In the genomic region with DNA sequence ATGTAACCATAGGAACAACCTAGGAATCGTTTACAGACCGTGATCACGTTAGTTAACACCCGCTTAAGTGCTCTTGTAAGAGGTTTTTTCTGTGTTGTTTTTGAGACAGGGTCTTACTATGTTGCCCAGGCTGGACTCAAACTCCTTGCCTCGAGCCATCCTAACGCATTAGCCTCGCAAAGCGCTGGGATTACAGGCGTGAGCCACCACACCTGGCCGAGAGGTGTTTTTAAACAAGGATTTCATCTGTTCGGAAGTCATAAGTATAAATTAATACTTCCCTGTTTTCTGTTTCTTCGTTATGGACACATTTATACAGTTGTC, we compare ENCODE assay signal across 8 cellular contexts. TPM values are rescaled to one million over a fixed set of nuclear protein-coding genes. Genes with fewer than 3 reads are reported as not detected.
DNase-seq lines count a peak whose midpoint lies in the region; ATAC-seq and TF ChIP-seq lines count a peak whose summit lies in the region.

No MANE protein-coding gene starts in this region.

- H3K4me3 Mint-ChIP-seq in nephron: peak overlapping the region; percentile 94 to 95 (median 95)

- H3K9me3 Mint-ChIP-seq in nephron: no peaks in the 10 kb centered on the region

- ATAC-seq in GM19467 (IDR thresholded peaks at IDR 0.05; ENCODE audit: unreplicated experiment) (no peak), GM18867 (IDR thresholded peaks at IDR 0.05; ENCODE audit: unreplicated experiment) (no peak), GM21786 (IDR thresholded peaks at IDR 0.05; ENCODE audit: unreplicated experiment) (no peak)

- H3K27ac ChIP-seq in BLaER1 (no peak overlapping the region), KOPT-K1 (ENCODE audit: low read depth, low read length, poor library complexity, severe bottlenecking) (peak overlapping the region; percentile 58), colonic mucosa (peak overlapping the region; percentile 72)

- peak overlapping the region; percentile 73 for H3K4me3 ChIP-seq in BLaER1
- H3K4me3 ChIP-seq in colonic mucosa: peak overlapping the region; percentile 97

- H3K36me3 ChIP-seq in BLaER1 (peaks cover 15% of the 10 kb centered on the region), KOPT-K1 (ENCODE audit: insufficient read depth, low read length) (peaks cover 18% of the 10 kb centered on the region), colonic mucosa (no peaks in the 10 kb centered on the region)

- peaks cover 18% of the 10 kb centered on the region; the same call in 1 of the 2 replicates for H3K4me1 ChIP-seq in BLaER1
- H3K4me1 ChIP-seq in colonic mucosa: no peaks in the 10 kb centered on the region

- peaks cover 28% of the 10 kb centered on the region for H4K20me1 ChIP-seq in BLaER1

- H3K27ac Mint-ChIP-seq in nephron: peak overlapping the region; percentile 60 to 96 (median 86)

- H3K9ac ChIP-seq in BLaER1: peak overlapping the region; percentile 76
- H3K9ac ChIP-seq in colonic mucosa (ENCODE audit: low read depth in 2 of 2, low read length in 2 of 2): peak overlapping the region; percentile 91 to 95

- TF ChIP-seq CTCF in colonic mucosa (IDR thresholded peaks at IDR 0.05) (no peak), nephron (IDR thresholded peaks at IDR 0.05; ENCODE audit: unreplicated experiment in 3 of 3) (no peak)

- intact Hi-C loops in colonic mucosa (cut with DNase I): no loop called here

- DNase-seq in colonic mucosa (no peak), NCI-H2107 treated with DMSO at 0.1 percent for 48 hours (lab: John Stamatoyannopoulos, UW; ENCODE audit: unreplicated experiment) (no peak)

- H3K4me2 ChIP-seq in BLaER1: peak overlapping the region; percentile 76

- H3K27me3 Mint-ChIP-seq in nephron (ENCODE audit: low read depth): peaks cover 20% of the 10 kb centered on the region

- peaks cover 20% of the 10 kb centered on the region for H3K36me3 Mint-ChIP-seq in nephron (ENCODE audit: low read depth)

- H3K4me1 Mint-ChIP-seq in nephron: peaks cover 24% of the 10 kb centered on the region

- H3K27me3 ChIP-seq in BLaER1: peaks cover 53% of the 10 kb centered on the region
- no peaks in the 10 kb centered on the region for H3K27me3 ChIP-seq in colonic mucosa

- H3K9me3 ChIP-seq in BLaER1 (peaks cover 13% of the 10 kb centered on the region; the same call in 1 of the 2 replicates), KOPT-K1 (ENCODE audit: insufficient read depth, low read length, poor library complexity, severe bottlenecking) (no peaks in the 10 kb centered on the region), colonic mucosa (no peaks in the 10 kb centered on the region)

RNA-seq across cellular contexts. Expression of a gene that starts 0.7 kb away (rescaled TPM):
- 10 to 100 TPM; 32.6 to 35.7 TPM for total RNA-seq in colonic mucosa

RNA-seq across cellular contexts. Expression of a gene that starts 45.6 kb away (rescaled TPM):
- 1 to 10 TPM; 3.3 to 9.4 TPM for total RNA-seq in colonic mucosa
